ENCODE assay signal across 17 cellular contexts in genomic region chr19:50301607-50301971, GRCh38. TPM values are rescaled to one million over a fixed set of nuclear protein-coding genes. Genes with fewer than 3 reads are reported as not detected.
DNase-seq lines count a peak whose midpoint lies in the region; ATAC-seq, FAIRE-seq and TF ChIP-seq lines count a peak whose summit lies in the region.
"Had no signal": no experiment of that assay in that cellular context is flagged by ENCODE, and none has a peak within 500 bp of the region (broad histone marks: within the 10 kb centered on the region; RNA-seq: fewer than 3 reads in every experiment).

No MANE protein-coding gene starts in this region.

- no peaks in the 10 kb centered on the region for H3K9me3 Mint-ChIP-seq in activated CD4-positive, alpha-beta T cell treated with anti-CD3 and anti-CD28 coated beads, Interleukin-2, amount 10 ng/mL, durations not matched to agents 24 days and 14 days
- H3K9me3 Mint-ChIP-seq in activated CD4-positive, alpha-beta T cell treated with anti-CD3 and anti-CD28 coated beads, Interleukin-2, amount 10 ng/mL, durations not matched to agents 7 days and 5 days = peaks cover 4% of the 10 kb centered on the region
- peaks cover 0 to 10% (median 7%) of the 10 kb centered on the region in 8 donors for H3K9me3 Mint-ChIP-seq in CD4-positive, alpha-beta memory T cell

- CTCF ChIA-PET in activated CD4-positive, alpha-beta T cell treated with anti-CD3 and anti-CD28 coated beads, Interleukin-2, amount 10 ng/mL, durations not matched to agents 7 days and 5 days (lab: Charles Lee) = interaction anchor here (1.5 to 2.7 kb wide), 2 partner anchors 14 to 27 kb away, joined by 4 to 8 read pairs; partner anchors contain the start of gene KCNC3
- CTCF ChIA-PET in HCT116 (lab: Charles Lee) = interaction anchor here (1.4 to 1.5 kb wide), 2 partner anchors 28 to 43 kb away, joined by 3 read pairs; partner anchors contain the start of gene KCNC3
- CTCF ChIA-PET in K562 (lab: Yijun Ruan, JAX; ENCODE audit: low intra/inter-chr PET ratio) = no interaction called here
- CTCF ChIA-PET in CD4-positive, alpha-beta memory T cell (lab: Charles Lee; ENCODE audit: partially characterized antibody) = no interaction called here

- no peak overlapping the region for H3K4me3 ChIP-seq in HCT116 (replicated peaks in 1 of 2; ENCODE audit: low read depth in 1 of 2, low read length in 2 of 2)
- no peak overlapping the region for H3K4me3 ChIP-seq in K562
- no peak overlapping the region for H3K4me3 ChIP-seq in CD4-positive, alpha-beta memory T cell (ENCODE audit: low read length in 2 of 2)

- no peak for TF ChIP-seq EP300 in K562 (IDR thresholded peaks at IDR 0.05; ENCODE audit: low read length)

- peaks cover 13% of the 10 kb centered on the region for H3K4me1 Mint-ChIP-seq in activated CD4-positive, alpha-beta T cell treated with anti-CD3 and anti-CD28 coated beads, Interleukin-2, amount 10 ng/mL, durations not matched to agents 24 days and 14 days
- H3K4me1 Mint-ChIP-seq in activated CD4-positive, alpha-beta T cell treated with anti-CD3 and anti-CD28 coated beads, Interleukin-2, amount 10 ng/mL, durations not matched to agents 7 days and 5 days = no peaks in the 10 kb centered on the region
- H3K4me1 Mint-ChIP-seq in CD4-positive, alpha-beta memory T cell = no peaks in the 10 kb centered on the region
- H3K4me1 Mint-ChIP-seq: CD14-positive monocyte; CD8-positive, alpha-beta memory T cell had no signal

- H4K20me1 ChIP-seq in HCT116 (ENCODE audit: insufficient read depth) (no peaks in the 10 kb centered on the region), K562 (replicated peaks; ENCODE audit: control insufficient read depth, insufficient read depth, low read length) (0 out of 2 replicates have a peak, but pooled peaks cover 4% of the 10 kb centered on the region)

- no peaks in the 10 kb centered on the region; a peak in 1 of 4 replicates for H3K36me3 ChIP-seq in HCT116 (ENCODE audit: control insufficient read depth in 1 of 2, insufficient read depth in 2 of 2, low read length in 2 of 2)
- H3K36me3 ChIP-seq in K562 (ENCODE audit: control insufficient read depth, insufficient read depth, low read length) = no peaks in the 10 kb centered on the region
- H3K36me3 ChIP-seq in CD4-positive, alpha-beta memory T cell (ENCODE audit: insufficient read depth, low read length) = no peaks in the 10 kb centered on the region

- no peak overlapping the region for H3K27ac ChIP-seq in HCT116 (ENCODE audit: low read depth, low read length)
- H3K27ac ChIP-seq in K562 (ENCODE audit: extremely low read depth, low read depth, low read length) = no peak overlapping the region
- no peak overlapping the region for H3K27ac ChIP-seq in CD4-positive, alpha-beta memory T cell (ENCODE audit: low read depth, low read length)

- no TSS peak for BruUV-seq in HCT116 (replicated peaks; lab: Mats Ljungman, UMichigan)
- BruUV-seq in K562 (replicated peaks; lab: Mats Ljungman, UMichigan) = no TSS peak

- H3K4me2 ChIP-seq in HCT116 (ENCODE audit: low read length) = peak overlapping the region; percentile 59
- H3K4me2 ChIP-seq in K562 (ENCODE audit: insufficient read depth, low read length) = no peak overlapping the region

- intact Hi-C loops in activated CD4-positive, alpha-beta T cell treated with anti-CD3 and anti-CD28 coated beads, Interleukin-2, amount 10 ng/mL, durations not matched to agents 24 days and 14 days (cut with micrococcal nuclease) = loop anchor here (2.0 kb wide), 1 partner anchor 15 kb away; no protein-coding TSS in a partner anchor
- intact Hi-C loops in HCT116 (cut with micrococcal nuclease) = no loop called here
- intact Hi-C loops in K562 (cut with micrococcal nuclease) = no loop called here
- intact Hi-C loops in CD4-positive, alpha-beta memory T cell (cut with micrococcal nuclease) = no loop called here

- TF ChIP-seq POLR2A in HCT116 (IDR thresholded peaks at IDR 0.05; ENCODE audit: borderline replicate concordance, extremely low read depth, insufficient read depth, insufficient read length) (no peak), K562 (conservative IDR thresholded peaks at IDR 0.05) (no peak)

- H3K9me1 ChIP-seq in K562 (ENCODE audit: control insufficient read depth, insufficient read depth, low read length) = no peaks in the 10 kb centered on the region

- no peak overlapping the region for H3K4me3 Mint-ChIP-seq in activated CD4-positive, alpha-beta T cell treated with anti-CD3 and anti-CD28 coated beads, Interleukin-2, amount 10 ng/mL, durations not matched to agents 24 days and 14 days
- H3K4me3 Mint-ChIP-seq in activated CD4-positive, alpha-beta T cell treated with anti-CD3 and anti-CD28 coated beads, Interleukin-2, amount 10 ng/mL, durations not matched to agents 7 days and 5 days = no peak overlapping the region
- no peak overlapping the region for H3K4me3 Mint-ChIP-seq in CD4-positive, alpha-beta memory T cell
- H3K4me3 Mint-ChIP-seq: CD8-positive, alpha-beta memory T cell had no signal

- no peak overlapping the region for H2AFZ ChIP-seq in HCT116 (ENCODE audit: low read depth, low read length, poor library complexity, severe bottlenecking)
- no peak overlapping the region for H2AFZ ChIP-seq in K562 (ENCODE audit: low read depth, low read length)

- RAD21 ChIA-PET in HCT116 (lab: Charles Lee; ENCODE audit: low non-redundant PET in 1 of 2, low total read pairs in 2 of 2, uncharacterized antibody in 2 of 2, unreplicated experiment in 2 of 2) = no interaction called here

- H3K9ac ChIP-seq in HCT116 (ENCODE audit: low read length) (no peak overlapping the region), K562 (ENCODE audit: insufficient read depth in 1 of 2, low read depth in 2 of 2, low read length in 2 of 2) (no peak overlapping the region)

- no peaks in the 10 kb centered on the region for H3K9me2 ChIP-seq in HCT116 (ENCODE audit: insufficient read depth)

- 13% methylated on average over 9 of the region's 10 CpGs for WGBS in K562 (ENCODE audit: insufficient coverage, low coverage, missing lambda C conversion rate)

- H3K9me3 ChIP-seq in HCT116 (ENCODE audit: control insufficient read depth in 1 of 2, insufficient read depth in 1 of 2, low read depth in 1 of 2, low read length in 2 of 2) (no peaks in the 10 kb centered on the region), K562 (replicated peaks; ENCODE audit: control insufficient read depth, insufficient read depth, low read depth, low read length) (no peaks in the 10 kb centered on the region)
- H3K9me3 ChIP-seq in CD4-positive, alpha-beta memory T cell (ENCODE audit: control insufficient read depth in 1 of 2, low read length in 2 of 2) = no peaks in the 10 kb centered on the region
- H3K9me3 ChIP-seq: Caco-2 had no signal

- TF ChIP-seq RAD21 in HCT116 (IDR thresholded peaks at IDR 0.05; ENCODE audit: low read depth) = no peak
- TF ChIP-seq RAD21 in K562 (CRISPR knock-in tag; conservative IDR thresholded peaks at IDR 0.05 in 1 of 2, IDR thresholded peaks at IDR 0.05 in 1 of 2) = no peak

- POLR2A ChIA-PET in activated CD4-positive, alpha-beta T cell treated with anti-CD3 and anti-CD28 coated beads, Interleukin-2, amount 10 ng/mL, durations not matched to agents 7 days and 5 days (lab: Charles Lee) = no interaction called here
- POLR2A ChIA-PET in HCT116 (lab: Charles Lee) (no interaction called here), K562 (lab: Yijun Ruan, JAX) (interaction anchor here (0.5 to 1.2 kb wide), 3 partner anchors 11 to 223 kb away, joined by 3 read pairs; no protein-coding TSS in a partner anchor)
- POLR2A ChIA-PET in CD4-positive, alpha-beta memory T cell (lab: Charles Lee; ENCODE audit: partially characterized antibody) = no interaction called here

- in situ Hi-C loops in K562 (cut with MboI) = no loop called here
- in situ Hi-C loops in KBM-7 (cut with MboI; ENCODE audit: low pct_unique_long_range_greater_than_20kb, low sequenced_read_pairs) = no loop called here

- no peak for ATAC-seq in HCT116
- ATAC-seq in K562 = no peak

- H3K27ac Mint-ChIP-seq in activated CD4-positive, alpha-beta T cell treated with anti-CD3 and anti-CD28 coated beads, Interleukin-2, amount 10 ng/mL, durations not matched to agents 24 days and 14 days = peak overlapping the region; percentile 32
- no peak overlapping the region for H3K27ac Mint-ChIP-seq in activated CD4-positive, alpha-beta T cell treated with anti-CD3 and anti-CD28 coated beads, Interleukin-2, amount 10 ng/mL, durations not matched to agents 7 days and 5 days
- H3K27ac Mint-ChIP-seq in CD4-positive, alpha-beta memory T cell = no peak overlapping the region

- H3K4me1 ChIP-seq in HCT116 (ENCODE audit: control insufficient read depth in 1 of 2, insufficient read depth in 2 of 2, low read length in 2 of 2) (peaks cover 10 to 28% of the 10 kb centered on the region in 2 experiments), K562 (replicated peaks in 1 of 2; ENCODE audit: control insufficient read depth in 2 of 2, insufficient read depth in 2 of 2, low read length in 2 of 2) (peaks cover 0 to 3% of the 10 kb centered on the region in 2 experiments; a peak in 3 of 5 replicates)
- H3K4me1 ChIP-seq in CD4-positive, alpha-beta memory T cell (ENCODE audit: insufficient read depth, low read length) = no peaks in the 10 kb centered on the region
- H3K4me1 ChIP-seq: Caco-2 had no signal

- H3K27me3 Mint-ChIP-seq in activated CD4-positive, alpha-beta T cell treated with anti-CD3 and anti-CD28 coated beads, Interleukin-2, amount 10 ng/mL, durations not matched to agents 24 days and 14 days = peaks cover 11% of the 10 kb centered on the region
- H3K27me3 Mint-ChIP-seq in activated CD4-positive, alpha-beta T cell treated with anti-CD3 and anti-CD28 coated beads, Interleukin-2, amount 10 ng/mL, durations not matched to agents 7 days and 5 days = peaks cover 5% of the 10 kb centered on the region
- H3K27me3 Mint-ChIP-seq in CD4-positive, alpha-beta memory T cell = peaks cover 8 to 20% of the 10 kb centered on the region in 2 donors

- TF ChIP-seq CTCF in HCT116 (IDR thresholded peaks at IDR 0.05 in 2 of 3, conservative IDR thresholded peaks at IDR 0.05 in 1 of 3; ENCODE audit: borderline replicate concordance in 1 of 3, insufficient read depth in 1 of 3, low read depth in 2 of 3, low read length in 2 of 3) (no peak), K562 (IDR thresholded peaks at IDR 0.05 in 2 of 3, conservative IDR thresholded peaks at IDR 0.05 in 1 of 3; ENCODE audit: insufficient read depth in 2 of 3, low read depth in 1 of 3, low read length in 3 of 3) (no peak), GM10266 (IDR thresholded peaks at IDR 0.05; ENCODE audit: control insufficient read depth, insufficient read depth, low read depth, missing control alignments) (no peak)

- H3K27me3 ChIP-seq in HCT116 (ENCODE audit: insufficient read depth, low read length) = no peaks in the 10 kb centered on the region
- H3K27me3 ChIP-seq in K562 (ENCODE audit: control insufficient read depth in 2 of 2, insufficient read depth in 2 of 2, low read length in 2 of 2) = peaks cover 16 to 28% of the 10 kb centered on the region in 2 experiments
- H3K27me3 ChIP-seq in CD4-positive, alpha-beta memory T cell (ENCODE audit: insufficient read depth, low read length) = no peaks in the 10 kb centered on the region

- no peak for DNase-seq in activated CD4-positive, alpha-beta T cell treated with anti-CD3 and anti-CD28 coated beads, Interleukin-2, amount 10 ng/mL, durations not matched to agents 24 days and 14 days
- no peak for DNase-seq in activated CD4-positive, alpha-beta T cell treated with anti-CD3 and anti-CD28 coated beads, Interleukin-2, amount 10 ng/mL, durations not matched to agents 7 days and 5 days
- DNase-seq in HCT116 (ENCODE audit: low read depth, low spot score) (no peak), K562 (ENCODE audit: extremely low read depth in 1 of 4, low spot score in 3 of 4) (no peak), KBM-7 (no peak), GM10266 (ENCODE audit: extremely low spot score) (no peak)
- no peak for DNase-seq in CD4-positive, alpha-beta memory T cell
- DNase-seq: Caco-2; CD8-positive, alpha-beta memory T cell; DND-41; GDM1; GOT3 had no signal

- FAIRE-seq in K562 (lab: Jason Lieb, UNC) = no peak
- FAIRE-seq: A204.1, GM19239, HepG2, HTR-8/SVneo had no signal

- H3K36me3 Mint-ChIP-seq in activated CD4-positive, alpha-beta T cell treated with anti-CD3 and anti-CD28 coated beads, Interleukin-2, amount 10 ng/mL, durations not matched to agents 24 days and 14 days (ENCODE audit: low read depth) = no peaks in the 10 kb centered on the region
- no peaks in the 10 kb centered on the region for H3K36me3 Mint-ChIP-seq in activated CD4-positive, alpha-beta T cell treated with anti-CD3 and anti-CD28 coated beads, Interleukin-2, amount 10 ng/mL, durations not matched to agents 7 days and 5 days (ENCODE audit: low read depth)
- H3K36me3 Mint-ChIP-seq in CD4-positive, alpha-beta memory T cell = no peaks in the 10 kb centered on the region
- H3K36me3 Mint-ChIP-seq: CD14-positive monocyte had no signal

- no peaks in the 10 kb centered on the region for H3K79me2 ChIP-seq in HCT116 (ENCODE audit: insufficient read depth, low read length)
- H3K79me2 ChIP-seq in K562 (ENCODE audit: control insufficient read depth, insufficient read depth, low read length) = no peaks in the 10 kb centered on the region

RNA-seq across cellular contexts. Expression of gene KCNC3, which starts 27.6 kb away (rescaled TPM):
- total RNA-seq in activated CD4-positive, alpha-beta T cell treated with anti-CD3 and anti-CD28 coated beads, Interleukin-2, amount 10 ng/mL, durations not matched to agents 24 days and 14 days = 20.3 TPM in 2 replicates
- 1 to 10 TPM; 3.4 to 4.1 TPM for total RNA-seq in activated CD4-positive, alpha-beta T cell treated with anti-CD3 and anti-CD28 coated beads, Interleukin-2, amount 10 ng/mL, durations not matched to agents 7 days and 5 days
- total RNA-seq in HCT116 (2021; ENCODE audit: unreplicated experiment) = 6.9 TPM
- polyA plus RNA-seq in HCT116 (2012) = 2.9 and 4.6 TPM in 2 replicates
- 19.8 and 38.5 TPM in 2 replicates for total RNA-seq in K562 (2011; cell fraction: chromatin; rRNA removed; ENCODE audit: low replicate concordance)
- 17.0 and 18.4 TPM in 2 replicates for total RNA-seq in K562 (2011; cell fraction: nucleolus; rRNA removed)
- 18.8 and 48.6 TPM in 2 replicates for total RNA-seq in K562 (2011; cell fraction: nucleoplasm; rRNA removed)
- 1.8 and 4.0 TPM in 2 replicates for total RNA-seq in K562 (2014; rRNA removed)
- 1.4 and 1.7 TPM in 2 replicates for total RNA-seq in K562 (2014; rRNA removed; fragmentation: Illumina TruSeq; extraction: Trizol)
- 2.1 and 3.0 TPM in 2 replicates for total RNA-seq in K562 (2015; rRNA removed; fragmentation: Illumina TruSeq; extraction: Trizol)
- 20.2 and 26.2 TPM in 2 replicates for total RNA-seq in K562 (2021)
- polyA plus RNA-seq in K562 (2011; rRNA removed) = 2.0 and 3.7 TPM in 2 replicates
- 2.0 and 2.7 TPM in 2 replicates for polyA plus RNA-seq in K562 (2011; cell fraction: cytosol; rRNA removed)
- 12.7 and 28.1 TPM in 2 replicates for polyA plus RNA-seq in K562 (2011; cell fraction: nucleus; rRNA removed)
- polyA plus RNA-seq in K562 (2012) = 10.3 and 13.2 TPM in 2 replicates
- polyA plus RNA-seq in K562 (2014; fragmentation: Illumina TruSeq; extraction: Trizol) = 14.9 and 16.4 TPM in 2 replicates
- polyA plus RNA-seq in K562 (2014; fragmentation: Nextera tagmentation; extraction: Ambion mirVana) = under 1 TPM; 0.03 to 0.06 TPM
- 13.2 and 14.2 TPM in 2 replicates for polyA plus RNA-seq in K562 (2014; rRNA removed)
- polyA minus RNA-seq in K562 (2011; rRNA and poly(A)+ RNA removed) = 1.2 and 2.0 TPM in 2 replicates
- 8.9 and 10.9 TPM in 2 replicates for polyA minus RNA-seq in K562 (2011; cell fraction: cytosol; rRNA and poly(A)+ RNA removed)
- polyA minus RNA-seq in K562 (2011; cell fraction: nucleus; rRNA and poly(A)+ RNA removed) = 7.8 and 7.9 TPM in 2 replicates
- total RNA-seq in CD4-positive, alpha-beta memory T cell = 1 to 10 TPM; 1.6 to 1.7 TPM
- polyA plus RNA-seq in CD4-positive, alpha-beta memory T cell = not detected
- polyA plus RNA-seq: CD8-positive, alpha-beta memory T cell had no signal

Comparison
In these comparisons a context has a peak if more than half of its experiments do, and no peak if none do; other contexts are left out.
1. CTCF ChIA-PET loops: an anchor here in activated CD4-positive, alpha-beta T cell treated with anti-CD3 and anti-CD28 coated beads, Interleukin-2, amount 10 ng/mL, durations not matched to agents 7 days and 5 days (1.5 to 2.7 kb wide) and HCT116 (1.4 to 1.5 kb wide); none called in K562 and CD4-positive, alpha-beta memory T cell.